In genomic region chr11:66022401-66023185, GRCh38 we compare ENCODE assay signal across 8 cellular contexts. TPM values are rescaled to one million over a fixed set of nuclear protein-coding genes. Genes with fewer than 3 reads are reported as not detected.
A peak's percentile ranks its signal among the peaks of the same experiment; 100 is the strongest.
DNase-seq lines count a peak whose midpoint lies in the region; ATAC-seq, FAIRE-seq and TF ChIP-seq lines count a peak whose summit lies in the region.

No MANE protein-coding gene starts in this region.

- H3K4me2 ChIP-seq in HepG2 (ENCODE audit: low read depth, low read length), result peak overlapping the region; percentile 94

- H3K9ac ChIP-seq in HepG2 (ENCODE audit: insufficient read depth, low read depth, low read length), result peak overlapping the region; percentile 64; the same call in 1 of the 2 replicates

- CTCF ChIA-PET in HepG2 (lab: Yijun Ruan, JAX; ENCODE audit: low intra/inter-chr PET ratio, low total read pairs), result interaction anchor here (1.2 to 1.5 kb wide), 2 partner anchors 22 to 25 kb away, joined by 4 to 8 read pairs; no protein-coding TSS in a partner anchor

- H3K27me3 ChIP-seq in HepG2 (ENCODE audit: control insufficient read depth in 1 of 2, insufficient read depth in 2 of 2, low read length in 2 of 2), result peaks cover 5 to 28% of the 10 kb centered on the region in 2 experiments; a peak in 3 of 5 replicates

- ATAC-seq in HepG2 (peak; percentile 82), GM19455 (IDR thresholded peaks at IDR 0.05; ENCODE audit: unreplicated experiment) (no peak)

- H3K4me3 ChIP-seq in choroid plexus epithelial cell (ENCODE audit: low read depth, low read length) (peak overlapping the region; percentile 20), HepG2 (replicated peaks in 1 of 3; ENCODE audit: insufficient read depth in 1 of 3, low read depth in 2 of 3, low read length in 3 of 3) (peak overlapping the region; percentile 39 to 72 (median 46); a peak in 5 of 6 replicates)

- H3K4me1 ChIP-seq in HepG2 (ENCODE audit: insufficient read depth, low read length), result peaks cover 21% of the 10 kb centered on the region

- TF ChIP-seq RAD21 in HepG2 (CRISPR knock-in tag; IDR thresholded peaks at IDR 0.05), result peak; percentile 71

- H2AFZ ChIP-seq in HepG2 (ENCODE audit: low read length), result peak overlapping the region; percentile 86

- POLR2A ChIA-PET in HepG2 (lab: Yijun Ruan, JAX), result interaction anchor here (0.9 to 1.3 kb wide), 4 partner anchors 14 to 30 kb away, joined by 3 to 5 read pairs (median 4); partner anchors contain the start of genes BANF1, EIF1AD and SF3B2

- H4K20me1 ChIP-seq in HepG2 (ENCODE audit: insufficient read depth, low read length), result no peaks in the 10 kb centered on the region

- TF ChIP-seq CTCF in GM13976 (IDR thresholded peaks at IDR 0.05; ENCODE audit: borderline replicate concordance, control extremely low read depth, extremely low read depth, insufficient read depth, missing control alignments) (peak; percentile 97), choroid plexus epithelial cell (conservative IDR thresholded peaks at IDR 0.05; ENCODE audit: low read depth, low read length) (peak; percentile 86), HepG2 (CRISPR knock-in tag; IDR thresholded peaks at IDR 0.05) (peak; percentile 95)

- WGBS in HepG2 (ENCODE audit: low lambda C conversion rate), result 1% methylated on average over 13 of the region's 46 CpGs

- intact Hi-C loops in HepG2 (cut with micrococcal nuclease; ENCODE audit: unreplicated experiment), result no loop called here

- no peak for TF ChIP-seq POLR2A in HepG2 (IDR thresholded peaks at IDR 0.05; ENCODE audit: insufficient read depth in 1 of 2, low read depth in 2 of 2, low read length in 2 of 2)

- no peak for TF ChIP-seq EP300 in HepG2 (IDR thresholded peaks at IDR 0.05; ENCODE audit: low read depth in 2 of 2, low read length in 2 of 2)
- TF ChIP-seq EP300 in HepG2 (CRISPR knock-in tag; IDR thresholded peaks at IDR 0.05; ENCODE audit: borderline replicate concordance), result no peak

- no peaks in the 10 kb centered on the region for H3K36me3 ChIP-seq in HepG2 (replicated peaks in 1 of 2; ENCODE audit: control insufficient read depth in 1 of 2, insufficient read depth in 2 of 2, low read length in 2 of 2)

- no peak for FAIRE-seq in HepG2 (lab: Jason Lieb, UNC)

- no peaks in the 10 kb centered on the region for H3K9me3 ChIP-seq in HepG2 (ENCODE audit: low read length)

- H3K79me2 ChIP-seq in HepG2 (ENCODE audit: insufficient read depth, low read length), result no peaks in the 10 kb centered on the region

- in situ Hi-C loops in GM13976 (cut with MboI; ENCODE audit: low sequenced_read_pairs, unreplicated experiment) (no loop called here), HepG2 (cut with HindIII; ENCODE audit: extremely low pct_ligation_motif_present, low pct_unique_long_range_greater_than_20kb) (no loop called here)

- DNase-seq in 8988T (peak; percentile 88), GM13976 (ENCODE audit: low spot score) (peak; percentile 94), NCI-H2196 treated with DMSO at 0.1 percent for 48 hours (lab: John Stamatoyannopoulos, UW; ENCODE audit: unreplicated experiment) (peak; percentile 31), choroid plexus epithelial cell (ENCODE audit: low read depth) (peak; percentile 56), HepG2 (ENCODE audit: low spot score) (peak; percentile 45)
- peak; percentile 88 for DNase-seq in activated CD4-positive, alpha-beta T cell treated with anti-CD3 and anti-CD28 coated beads for 48 hours
- peak; percentile 62 to 79 (median 68) for DNase-seq in stimulated activated CD4-positive, alpha-beta T cell treated with anti-CD3 and anti-CD28 coated beads, TNF-alpha, amount 100 ng/mL, for 24 hours (ENCODE audit: low read depth in 3 of 3)

- H3K27ac ChIP-seq in HepG2 (ENCODE audit: extremely low read length, insufficient read depth, low read length), result no peak overlapping the region

- no TSS peak for BruUV-seq in HepG2 (replicated peaks; lab: Mats Ljungman, UMichigan)

RNA-seq across cellular contexts. Expression of gene CATSPER1, which starts 3.7 kb away (rescaled TPM):
- not detected in 2 replicates for total RNA-seq in HepG2 (2016; rRNA removed; fragmentation: Illumina TruSeq; extraction: Trizol)
- not detected in 2 replicates for total RNA-seq in HepG2 (2016; cell fraction: cytosol; rRNA removed; fragmentation: Illumina TruSeq; extraction: Trizol; ENCODE audit: low read depth)
- not detected in 2 replicates for total RNA-seq in HepG2 (2016; cell fraction: insoluble cytoplasmic fraction; rRNA removed; fragmentation: Illumina TruSeq; extraction: Trizol)
- total RNA-seq in HepG2 (2016; cell fraction: membrane; rRNA removed; fragmentation: Illumina TruSeq; extraction: Trizol), result not detected in 2 replicates
- not detected in 2 replicates for total RNA-seq in HepG2 (2016; cell fraction: nucleus; rRNA removed; fragmentation: Illumina TruSeq; extraction: Trizol)
- 0.04 and 0.17 TPM in 2 replicates for polyA plus RNA-seq in HepG2 (2011; rRNA removed)
- 0.07 and 0.17 TPM in 2 replicates for polyA plus RNA-seq in HepG2 (2011; cell fraction: cytosol; rRNA removed)
- 0.19 TPM in 1 of 2 replicates, not detected in the other for polyA plus RNA-seq in HepG2 (2011; cell fraction: nucleus; rRNA removed)
- polyA plus RNA-seq in HepG2 (2012), result 0.09 TPM in 1 of 2 replicates, not detected in the other
- polyA plus RNA-seq in HepG2 (2016; cell fraction: cytosol; fragmentation: Illumina TruSeq; extraction: Trizol; ENCODE audit: low read depth), result 0.07 TPM in 1 of 2 replicates, not detected in the other
- polyA plus RNA-seq in HepG2 (2016; cell fraction: insoluble cytoplasmic fraction; fragmentation: Illumina TruSeq; extraction: Trizol; ENCODE audit: low read depth), result not detected in 2 replicates
- not detected in 2 replicates for polyA plus RNA-seq in HepG2 (2016; cell fraction: membrane; fragmentation: Illumina TruSeq; extraction: Trizol; ENCODE audit: low read depth)
- not detected in 2 replicates for polyA plus RNA-seq in HepG2 (2016; cell fraction: nucleus; fragmentation: Illumina TruSeq; extraction: Trizol; ENCODE audit: insufficient read depth, low read depth)
- polyA minus RNA-seq in HepG2 (2011; rRNA and poly(A)+ RNA removed; ENCODE audit: low replicate concordance), result 3.1 TPM in 1 of 2 replicates, not detected in the other
- polyA minus RNA-seq in HepG2 (2011; cell fraction: cytosol; rRNA and poly(A)+ RNA removed), result not detected in 2 replicates
- polyA minus RNA-seq in HepG2 (2011; cell fraction: nucleus; rRNA and poly(A)+ RNA removed), result not detected in 2 replicates

RNA-seq across cellular contexts. Expression of gene CST6, which starts 10.8 kb away (rescaled TPM):
- total RNA-seq in HepG2 (2016; rRNA removed; fragmentation: Illumina TruSeq; extraction: Trizol), result not detected in 2 replicates
- not detected in 2 replicates for total RNA-seq in HepG2 (2016; cell fraction: cytosol; rRNA removed; fragmentation: Illumina TruSeq; extraction: Trizol; ENCODE audit: low read depth)
- total RNA-seq in HepG2 (2016; cell fraction: insoluble cytoplasmic fraction; rRNA removed; fragmentation: Illumina TruSeq; extraction: Trizol), result not detected in 2 replicates
- total RNA-seq in HepG2 (2016; cell fraction: membrane; rRNA removed; fragmentation: Illumina TruSeq; extraction: Trizol), result not detected in 2 replicates
- total RNA-seq in HepG2 (2016; cell fraction: nucleus; rRNA removed; fragmentation: Illumina TruSeq; extraction: Trizol), result not detected in 2 replicates
- not detected in 2 replicates for polyA plus RNA-seq in HepG2 (2011; rRNA removed)
- not detected in 2 replicates for polyA plus RNA-seq in HepG2 (2011; cell fraction: cytosol; rRNA removed)
- polyA plus RNA-seq in HepG2 (2011; cell fraction: nucleus; rRNA removed), result not detected in 2 replicates
- polyA plus RNA-seq in HepG2 (2012), result not detected in 2 replicates
- not detected in 2 replicates for polyA plus RNA-seq in HepG2 (2016; cell fraction: cytosol; fragmentation: Illumina TruSeq; extraction: Trizol; ENCODE audit: low read depth)
- not detected in 2 replicates for polyA plus RNA-seq in HepG2 (2016; cell fraction: insoluble cytoplasmic fraction; fragmentation: Illumina TruSeq; extraction: Trizol; ENCODE audit: low read depth)
- polyA plus RNA-seq in HepG2 (2016; cell fraction: membrane; fragmentation: Illumina TruSeq; extraction: Trizol; ENCODE audit: low read depth), result not detected in 2 replicates
- polyA plus RNA-seq in HepG2 (2016; cell fraction: nucleus; fragmentation: Illumina TruSeq; extraction: Trizol; ENCODE audit: insufficient read depth, low read depth), result not detected in 2 replicates
- not detected in 2 replicates for polyA minus RNA-seq in HepG2 (2011; rRNA and poly(A)+ RNA removed; ENCODE audit: low replicate concordance)
- polyA minus RNA-seq in HepG2 (2011; cell fraction: cytosol; rRNA and poly(A)+ RNA removed), result not detected in 2 replicates
- polyA minus RNA-seq in HepG2 (2011; cell fraction: nucleus; rRNA and poly(A)+ RNA removed), result not detected in 2 replicates

RNA-seq across cellular contexts. Expression of gene BANF1, which starts 20.3 kb away (rescaled TPM):
- 40.5 and 45.9 TPM in 2 replicates for total RNA-seq in HepG2 (2016; rRNA removed; fragmentation: Illumina TruSeq; extraction: Trizol)
- total RNA-seq in HepG2 (2016; cell fraction: cytosol; rRNA removed; fragmentation: Illumina TruSeq; extraction: Trizol; ENCODE audit: low read depth), result 24.1 and 29.2 TPM in 2 replicates
- total RNA-seq in HepG2 (2016; cell fraction: insoluble cytoplasmic fraction; rRNA removed; fragmentation: Illumina TruSeq; extraction: Trizol), result 42.5 and 45.7 TPM in 2 replicates
- total RNA-seq in HepG2 (2016; cell fraction: membrane; rRNA removed; fragmentation: Illumina TruSeq; extraction: Trizol), result 21.9 and 24.3 TPM in 2 replicates
- total RNA-seq in HepG2 (2016; cell fraction: nucleus; rRNA removed; fragmentation: Illumina TruSeq; extraction: Trizol), result 17.5 and 24.3 TPM in 2 replicates
- polyA plus RNA-seq in HepG2 (2011; rRNA removed), result 75.9 and 86.5 TPM in 2 replicates
- 96.6 and 104 TPM in 2 replicates for polyA plus RNA-seq in HepG2 (2011; cell fraction: cytosol; rRNA removed)
- 34.4 and 41.3 TPM in 2 replicates for polyA plus RNA-seq in HepG2 (2011; cell fraction: nucleus; rRNA removed)
- polyA plus RNA-seq in HepG2 (2012), result 102 and 132 TPM in 2 replicates
- polyA plus RNA-seq in HepG2 (2016; cell fraction: cytosol; fragmentation: Illumina TruSeq; extraction: Trizol; ENCODE audit: low read depth), result 115 and 123 TPM in 2 replicates
- 264 and 272 TPM in 2 replicates for polyA plus RNA-seq in HepG2 (2016; cell fraction: insoluble cytoplasmic fraction; fragmentation: Illumina TruSeq; extraction: Trizol; ENCODE audit: low read depth)
- polyA plus RNA-seq in HepG2 (2016; cell fraction: membrane; fragmentation: Illumina TruSeq; extraction: Trizol; ENCODE audit: low read depth), result 102 and 111 TPM in 2 replicates
- 126 and 133 TPM in 2 replicates for polyA plus RNA-seq in HepG2 (2016; cell fraction: nucleus; fragmentation: Illumina TruSeq; extraction: Trizol; ENCODE audit: insufficient read depth, low read depth)
- polyA minus RNA-seq in HepG2 (2011; rRNA and poly(A)+ RNA removed; ENCODE audit: low replicate concordance), result 57.6 and 195 TPM in 2 replicates
- polyA minus RNA-seq in HepG2 (2011; cell fraction: cytosol; rRNA and poly(A)+ RNA removed), result 20.0 and 34.2 TPM in 2 replicates
- polyA minus RNA-seq in HepG2 (2011; cell fraction: nucleus; rRNA and poly(A)+ RNA removed), result 23.4 and 30.2 TPM in 2 replicates

RNA-seq across cellular contexts. Expression of gene EIF1AD, which starts 20.6 kb away (rescaled TPM):
- total RNA-seq in HepG2 (2016; rRNA removed; fragmentation: Illumina TruSeq; extraction: Trizol), result 30.8 and 45.9 TPM in 2 replicates
- total RNA-seq in HepG2 (2016; cell fraction: cytosol; rRNA removed; fragmentation: Illumina TruSeq; extraction: Trizol; ENCODE audit: low read depth), result 6.9 and 8.1 TPM in 2 replicates
- total RNA-seq in HepG2 (2016; cell fraction: insoluble cytoplasmic fraction; rRNA removed; fragmentation: Illumina TruSeq; extraction: Trizol), result 31.8 and 45.0 TPM in 2 replicates
- total RNA-seq in HepG2 (2016; cell fraction: membrane; rRNA removed; fragmentation: Illumina TruSeq; extraction: Trizol), result 15.6 and 16.4 TPM in 2 replicates
- total RNA-seq in HepG2 (2016; cell fraction: nucleus; rRNA removed; fragmentation: Illumina TruSeq; extraction: Trizol), result 25.8 TPM in 2 replicates
- polyA plus RNA-seq in HepG2 (2011; rRNA removed), result 18.2 and 24.0 TPM in 2 replicates
- polyA plus RNA-seq in HepG2 (2011; cell fraction: cytosol; rRNA removed), result 22.4 and 22.6 TPM in 2 replicates
- 15.8 and 23.5 TPM in 2 replicates for polyA plus RNA-seq in HepG2 (2011; cell fraction: nucleus; rRNA removed)
- 15.2 and 20.1 TPM in 2 replicates for polyA plus RNA-seq in HepG2 (2012)
- polyA plus RNA-seq in HepG2 (2016; cell fraction: cytosol; fragmentation: Illumina TruSeq; extraction: Trizol; ENCODE audit: low read depth), result 2.1 and 2.9 TPM in 2 replicates
- polyA plus RNA-seq in HepG2 (2016; cell fraction: insoluble cytoplasmic fraction; fragmentation: Illumina TruSeq; extraction: Trizol; ENCODE audit: low read depth), result 33.3 and 34.6 TPM in 2 replicates
- 7.7 and 8.3 TPM in 2 replicates for polyA plus RNA-seq in HepG2 (2016; cell fraction: membrane; fragmentation: Illumina TruSeq; extraction: Trizol; ENCODE audit: low read depth)
- polyA plus RNA-seq in HepG2 (2016; cell fraction: nucleus; fragmentation: Illumina TruSeq; extraction: Trizol; ENCODE audit: insufficient read depth, low read depth), result 31.4 and 35.8 TPM in 2 replicates
- 41.6 and 67.3 TPM in 2 replicates for polyA minus RNA-seq in HepG2 (2011; rRNA and poly(A)+ RNA removed; ENCODE audit: low replicate concordance)
- polyA minus RNA-seq in HepG2 (2011; cell fraction: cytosol; rRNA and poly(A)+ RNA removed), result 10.7 and 14.6 TPM in 2 replicates
- polyA minus RNA-seq in HepG2 (2011; cell fraction: nucleus; rRNA and poly(A)+ RNA removed), result 14.3 and 20.4 TPM in 2 replicates

RNA-seq across cellular contexts. Expression of gene GAL3ST3, which starts 26.4 kb away (rescaled TPM):
- not detected in 2 replicates for total RNA-seq in HepG2 (2016; rRNA removed; fragmentation: Illumina TruSeq; extraction: Trizol)
- not detected in 2 replicates for total RNA-seq in HepG2 (2016; cell fraction: cytosol; rRNA removed; fragmentation: Illumina TruSeq; extraction: Trizol; ENCODE audit: low read depth)
- not detected in 2 replicates for total RNA-seq in HepG2 (2016; cell fraction: insoluble cytoplasmic fraction; rRNA removed; fragmentation: Illumina TruSeq; extraction: Trizol)
- not detected in 2 replicates for total RNA-seq in HepG2 (2016; cell fraction: membrane; rRNA removed; fragmentation: Illumina TruSeq; extraction: Trizol)
- total RNA-seq in HepG2 (2016; cell fraction: nucleus; rRNA removed; fragmentation: Illumina TruSeq; extraction: Trizol), result not detected in 2 replicates
- polyA plus RNA-seq in HepG2 (2011; rRNA removed), result not detected in 2 replicates
- polyA plus RNA-seq in HepG2 (2011; cell fraction: cytosol; rRNA removed), result not detected in 2 replicates
- polyA plus RNA-seq in HepG2 (2011; cell fraction: nucleus; rRNA removed), result not detected in 2 replicates
- polyA plus RNA-seq in HepG2 (2012), result not detected in 2 replicates
- not detected in 2 replicates for polyA plus RNA-seq in HepG2 (2016; cell fraction: cytosol; fragmentation: Illumina TruSeq; extraction: Trizol; ENCODE audit: low read depth)
- not detected in 2 replicates for polyA plus RNA-seq in HepG2 (2016; cell fraction: insoluble cytoplasmic fraction; fragmentation: Illumina TruSeq; extraction: Trizol; ENCODE audit: low read depth)
- polyA plus RNA-seq in HepG2 (2016; cell fraction: membrane; fragmentation: Illumina TruSeq; extraction: Trizol; ENCODE audit: low read depth), result not detected in 2 replicates
- polyA plus RNA-seq in HepG2 (2016; cell fraction: nucleus; fragmentation: Illumina TruSeq; extraction: Trizol; ENCODE audit: insufficient read depth, low read depth), result not detected in 2 replicates
- 0.26 TPM in 1 of 2 replicates, not detected in the other for polyA minus RNA-seq in HepG2 (2011; rRNA and poly(A)+ RNA removed; ENCODE audit: low replicate concordance)
- polyA minus RNA-seq in HepG2 (2011; cell fraction: cytosol; rRNA and poly(A)+ RNA removed), result not detected in 2 replicates
- polyA minus RNA-seq in HepG2 (2011; cell fraction: nucleus; rRNA and poly(A)+ RNA removed), result not detected in 2 replicates

Comparison
In these comparisons a context has a peak if more than half of its experiments do, and no peak if none do; other contexts are left out.
1. DNase-seq: peak in every context shown above with its lines; median percentile 94 in GM13976; 88 in 8988T; 88 in activated CD4-positive, alpha-beta T cell treated with anti-CD3 and anti-CD28 coated beads for 48 hours; 68 in stimulated activated CD4-positive, alpha-beta T cell treated with anti-CD3 and anti-CD28 coated beads, TNF-alpha, amount 100 ng/mL, for 24 hours; 56 in choroid plexus epithelial cell; 45 in HepG2; 31 in NCI-H2196 treated with DMSO at 0.1 percent for 48 hours.